10 cellular contexts compared by ENCODE assay signal in the genomic region with DNA sequence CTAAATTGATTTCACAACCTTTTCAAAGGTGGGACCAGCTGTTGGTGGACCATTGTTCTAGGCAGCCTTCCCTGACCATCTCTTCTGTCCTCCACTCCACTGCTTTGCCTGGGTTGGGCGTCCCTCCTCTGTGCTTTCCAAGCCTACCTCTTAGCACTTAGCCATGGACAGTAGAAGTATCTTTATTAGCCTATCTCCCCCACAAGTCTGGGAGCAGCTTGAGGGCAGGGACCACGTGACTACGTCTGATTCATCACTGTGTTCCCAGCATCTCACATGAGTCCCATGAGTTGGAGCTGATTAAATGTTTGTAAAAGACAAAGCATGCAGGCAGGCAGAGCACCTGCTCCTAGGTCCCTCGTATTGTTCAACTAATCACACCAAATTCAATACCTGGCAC. TPM values are rescaled to one million over a fixed set of nuclear protein-coding genes. Genes with fewer than 3 reads are reported as not detected.
DNase-seq lines count a peak whose midpoint lies in the region; ATAC-seq and TF ChIP-seq lines count a peak whose summit lies in the region.
"Had no signal": no experiment of that assay in that cellular context is flagged by ENCODE, and none has a peak within 500 bp of the region (broad histone marks: within the 10 kb centered on the region; RNA-seq: fewer than 3 reads in every experiment).

No MANE protein-coding gene starts in this region.

- peak; percentile 83 for DNase-seq in DMS53 (lab: John Stamatoyannopoulos, UW)
- peak; percentile 64 for DNase-seq in NB4 (ENCODE audit: low read depth)
- peak in 5 of 7 donors; percentile 47 to 63 (median 53) for DNase-seq in adrenal gland
- peak; percentile 57 for DNase-seq in kidney tubule cell (ENCODE audit: low spot score)
- DNase-seq in activated T-helper 2 cell treated with anti-CD3 and anti-CD28 coated beads, Interferon-gamma antibody, Interleukin-2, Interleukin-4, amounts not matched to agents 10 μg/mL and 5 μg/mL and 100 μg/mL, durations not matched to agents 14 hours and 24 hours and 36 hours (ENCODE audit: low spot score) = no peak
- DNase-seq in NK-92 (lab: John Stamatoyannopoulos, UW; ENCODE audit: unreplicated experiment) = no peak
- DNase-seq in Peyer's patch = no peak
- DNase-seq: activated CD8-positive, alpha-beta T cell treated with anti-CD3 and anti-CD28 coated beads for 36 hours; stimulated activated CD8-positive, alpha-beta memory T cell treated with anti-CD3 and anti-CD28 coated beads, Interleukin-4, amount 100 ng/mL, for 48 hours had no signal

- no peak for TF ChIP-seq POLR2A in NB4 (IDR thresholded peaks at IDR 0.05; ENCODE audit: extremely low read depth, insufficient read length)
- TF ChIP-seq POLR2A in adrenal gland (IDR thresholded peaks at IDR 0.05) = no peak
- TF ChIP-seq POLR2A in Peyer's patch (IDR thresholded peaks at IDR 0.05) = no peak

- H3K4me1 Mint-ChIP-seq in activated T-helper 2 cell treated with anti-CD3 and anti-CD28 coated beads, Interferon-gamma antibody, Interleukin-2, Interleukin-4, amounts not matched to agents 10 μg/mL and 5 μg/mL and 100 μg/mL, durations not matched to agents 14 hours and 24 hours and 36 hours (ENCODE audit: low read depth) = no peaks in the 10 kb centered on the region

- intact Hi-C loops in adrenal gland (cut with DNase I) = no loop called here
- intact Hi-C loops in activated T-helper 2 cell treated with anti-CD3 and anti-CD28 coated beads, Interferon-gamma antibody, Interleukin-2, Interleukin-4, amounts not matched to agents 10 μg/mL and 5 μg/mL and 100 μg/mL, durations not matched to agents 14 hours and 24 hours and 36 hours (cut with micrococcal nuclease) = no loop called here

- H3K27ac Mint-ChIP-seq in activated T-helper 2 cell treated with anti-CD3 and anti-CD28 coated beads, Interferon-gamma antibody, Interleukin-2, Interleukin-4, amounts not matched to agents 10 μg/mL and 5 μg/mL and 100 μg/mL, durations not matched to agents 14 hours and 24 hours and 36 hours = no peak overlapping the region
- H3K27ac Mint-ChIP-seq: activated CD8-positive, alpha-beta T cell treated with anti-CD3 and anti-CD28 coated beads for 36 hours had no signal

- no peaks in the 10 kb centered on the region for H3K9me3 ChIP-seq in adrenal gland (replicated peaks in 1 of 3)
- H3K9me3 ChIP-seq in Peyer's patch = no peaks in the 10 kb centered on the region

- H3K36me3 ChIP-seq in adrenal gland (replicated peaks in 1 of 2) = no peaks in the 10 kb centered on the region
- H3K36me3 ChIP-seq in Peyer's patch = no peaks in the 10 kb centered on the region

- no peaks in the 10 kb centered on the region for H3K36me3 Mint-ChIP-seq in activated T-helper 2 cell treated with anti-CD3 and anti-CD28 coated beads, Interferon-gamma antibody, Interleukin-2, Interleukin-4, amounts not matched to agents 10 μg/mL and 5 μg/mL and 100 μg/mL, durations not matched to agents 14 hours and 24 hours and 36 hours (ENCODE audit: low read depth)

- H3K4me3 Mint-ChIP-seq in activated T-helper 2 cell treated with anti-CD3 and anti-CD28 coated beads, Interferon-gamma antibody, Interleukin-2, Interleukin-4, amounts not matched to agents 10 μg/mL and 5 μg/mL and 100 μg/mL, durations not matched to agents 14 hours and 24 hours and 36 hours (ENCODE audit: low read depth) = no peak overlapping the region
- H3K4me3 Mint-ChIP-seq: activated CD8-positive, alpha-beta T cell treated with anti-CD3 and anti-CD28 coated beads for 36 hours had no signal

- H3K27ac ChIP-seq in adrenal gland (no peak overlapping the region), Peyer's patch (no peak overlapping the region)

- 16 to 52% (median 38%) methylated on average over 4 of the region's 4 CpGs for WGBS in adrenal gland, 4 donors

- peaks cover 12% of the 10 kb centered on the region for H3K27me3 Mint-ChIP-seq in activated T-helper 2 cell treated with anti-CD3 and anti-CD28 coated beads, Interferon-gamma antibody, Interleukin-2, Interleukin-4, amounts not matched to agents 10 μg/mL and 5 μg/mL and 100 μg/mL, durations not matched to agents 14 hours and 24 hours and 36 hours (ENCODE audit: low read depth)

- H3K4me3 ChIP-seq in NB4 (ENCODE audit: low read depth, low read length) (no peak overlapping the region), adrenal gland (no peak overlapping the region), Peyer's patch (no peak overlapping the region)

- TF ChIP-seq CTCF in NB4 (IDR thresholded peaks at IDR 0.05; ENCODE audit: low read depth, low read length) (no peak), adrenal gland (IDR thresholded peaks at IDR 0.05) (no peak), Peyer's patch (IDR thresholded peaks at IDR 0.05) (no peak)

- H3K9me3 Mint-ChIP-seq in activated T-helper 2 cell treated with anti-CD3 and anti-CD28 coated beads, Interferon-gamma antibody, Interleukin-2, Interleukin-4, amounts not matched to agents 10 μg/mL and 5 μg/mL and 100 μg/mL, durations not matched to agents 14 hours and 24 hours and 36 hours = no peaks in the 10 kb centered on the region
- H3K9me3 Mint-ChIP-seq: activated CD8-positive, alpha-beta T cell treated with anti-CD3 and anti-CD28 coated beads for 36 hours had no signal

- H3K4me1 ChIP-seq in adrenal gland (replicated peaks in 1 of 2) (no peaks in the 10 kb centered on the region), Peyer's patch (peaks cover 0 to 10% (median 0%) of the 10 kb centered on the region in 4 donors)

- H3K27me3 ChIP-seq in adrenal gland (peaks cover 5% of the 10 kb centered on the region), Peyer's patch (no peaks in the 10 kb centered on the region)

- no peak for ATAC-seq in GM18519 (IDR thresholded peaks at IDR 0.05; ENCODE audit: low FRiP score, unreplicated experiment)
- ATAC-seq: activated CD8-positive, alpha-beta T cell treated with anti-CD3 and anti-CD28 coated beads for 36 hours had no signal

RNA-seq across cellular contexts. Expression of gene MORN5, which starts 20.9 kb away (rescaled TPM):
- total RNA-seq in adrenal gland (1 to 10 TPM in 1 of 8 donors, under 1 TPM in 1, not detected in 6; 0.80 to 1.7 TPM), Peyer's patch (not detected)
- under 1 TPM in 1 of 3 donors, not detected in 2; 0.81 TPM for polyA plus RNA-seq in adrenal gland
- not detected in 2 replicates for total RNA-seq in activated T-helper 2 cell treated with anti-CD3 and anti-CD28 coated beads, Interferon-gamma antibody, Interleukin-2, Interleukin-4, amounts not matched to agents 10 μg/mL and 5 μg/mL and 100 μg/mL, durations not matched to agents 14 hours and 24 hours and 36 hours
- total RNA-seq: activated CD8-positive, alpha-beta T cell treated with anti-CD3 and anti-CD28 coated beads for 36 hours had no signal

RNA-seq across cellular contexts. Expression of gene NDUFA8, which starts 21.1 kb away (rescaled TPM):
- total RNA-seq in adrenal gland (10 to 100 TPM; 34.5 to 73.1 (median 69.4) TPM), Peyer's patch (10 to 100 TPM; 17.3 to 41.3 (median 32.2) TPM)
- 100 to 1,000 TPM in 1 of 3 donors, 10 to 100 TPM in 2; 96.0 to 182 (median 99.1) TPM for polyA plus RNA-seq in adrenal gland
- 45.4 and 48.7 TPM in 2 replicates for total RNA-seq in activated T-helper 2 cell treated with anti-CD3 and anti-CD28 coated beads, Interferon-gamma antibody, Interleukin-2, Interleukin-4, amounts not matched to agents 10 μg/mL and 5 μg/mL and 100 μg/mL, durations not matched to agents 14 hours and 24 hours and 36 hours

RNA-seq across cellular contexts. Expression of gene LHX6, which starts 48.1 kb away (rescaled TPM):
- total RNA-seq in adrenal gland (1 to 10 TPM in 7 of 8 donors, under 1 TPM in 1; 0.48 to 3.6 (median 1.7) TPM), Peyer's patch (10 to 100 TPM in 1 of 4 donors, 1 to 10 TPM in 2, under 1 TPM in 1; 0.53 to 12.4 (median 3.1) TPM)
- polyA plus RNA-seq in adrenal gland = 1 to 10 TPM in 2 of 3 donors, under 1 TPM in 1; 0.46 to 1.7 (median 1.0) TPM
- not detected in 2 replicates for total RNA-seq in activated T-helper 2 cell treated with anti-CD3 and anti-CD28 coated beads, Interferon-gamma antibody, Interleukin-2, Interleukin-4, amounts not matched to agents 10 μg/mL and 5 μg/mL and 100 μg/mL, durations not matched to agents 14 hours and 24 hours and 36 hours

Comparison
In these comparisons a context has a peak if more than half of its experiments do, and no peak if none do; other contexts are left out.
1. DNase-seq: peak in DMS53 (single experiment), NB4 (single experiment), adrenal gland (5 of 7) and kidney tubule cell (single experiment); none in activated T-helper 2 cell treated with anti-CD3 and anti-CD28 coated beads, Interferon-gamma antibody, Interleukin-2, Interleukin-4, amounts not matched to agents 10 μg/mL and 5 μg/mL and 100 μg/mL, durations not matched to agents 14 hours and 24 hours and 36 hours (single experiment), NK-92 (single experiment) and Peyer's patch (0 of 3).